27 cellular contexts compared by ENCODE assay signal in genomic region chr10:133487085-133487484, GRCh38. TPM values are rescaled to one million over a fixed set of nuclear protein-coding genes. Genes with fewer than 3 reads are reported as not detected.
"Had no signal": no experiment of that assay in that cellular context is flagged by ENCODE, and none has a peak within 500 bp of the region (broad histone marks: within the 10 kb centered on the region; RNA-seq: fewer than 3 reads in every experiment).

No MANE protein-coding gene starts in this region.

- DNase-seq: colonic mucosa; cortex of kidney; dermis blood vessel endothelial cell; dorsolateral prefrontal cortex; effector CD4-positive, alpha-beta T cell; effector CD8-positive, alpha-beta T cell; effector memory CD4-positive, alpha-beta T cell; effector memory CD8-positive, alpha-beta T cell; endodermal cell; erythroblast; esophagus squamous epithelium; foreskin fibroblast; foreskin keratinocyte; foreskin melanocyte; gastrocnemius medialis; glutamatergic neuron; head of caudate nucleus; heart left ventricle; heart right ventricle had no signal

- H3K9me3 ChIP-seq: colonic mucosa had no signal

- H3K4me1 ChIP-seq: colonic mucosa, esophagus muscularis mucosa, esophagus squamous epithelium, foreskin keratinocyte, gastrocnemius medialis, gastroesophageal sphincter, heart left ventricle, heart right ventricle had no signal

- H3K27ac ChIP-seq: colonic mucosa, coronary artery, dorsolateral prefrontal cortex, epithelial cell of prostate, esophagus muscularis mucosa, esophagus squamous epithelium, foreskin keratinocyte, gastrocnemius medialis, gastroesophageal sphincter, heart left ventricle, heart right ventricle, hepatocyte had no signal

- H3K36me3 ChIP-seq: colonic mucosa, heart left ventricle, heart right ventricle had no signal

- H3K27me3 Mint-ChIP-seq: effector memory CD8-positive, alpha-beta T cell had no signal

- H3K4me1 Mint-ChIP-seq: endodermal cell had no signal

- H3K27me3 ChIP-seq: colonic mucosa, dorsolateral prefrontal cortex, esophagus muscularis mucosa, esophagus squamous epithelium, foreskin keratinocyte, gastrocnemius medialis, gastroesophageal sphincter, heart left ventricle, heart right ventricle, hepatocyte had no signal

- H3K27ac Mint-ChIP-seq: dendritic cell treated with granulocyte-macrophage colony-stimulating factor and Interleukin-4, amounts not matched to agents 40 ng/mL and 50 ng/mL, for 4 days; effector memory CD8-positive, alpha-beta T cell; endodermal cell had no signal

- H3K4me3 Mint-ChIP-seq: dendritic cell treated with granulocyte-macrophage colony-stimulating factor and Interleukin-4, amounts not matched to agents 40 ng/mL and 50 ng/mL, for 4 days; effector memory CD8-positive, alpha-beta T cell; endodermal cell had no signal

- H3K4me3 ChIP-seq: colonic mucosa, coronary artery, dorsolateral prefrontal cortex, esophagus muscularis mucosa, esophagus squamous epithelium, gastrocnemius medialis, gastroesophageal sphincter, heart left ventricle, heart right ventricle, hepatocyte had no signal

RNA-seq across cellular contexts. Expression of gene CYP2E1, which starts 40.1 kb away (rescaled TPM):
- total RNA-seq: dermis microvascular lymphatic vessel endothelial cell, endothelial cell of umbilical vein had no signal
